Comparison of ENCODE assay signal across 8 cellular contexts in genomic region chr5:129767927-129768380, GRCh38. TPM values are rescaled to one million over a fixed set of nuclear protein-coding genes. Genes with fewer than 3 reads are reported as not detected.
DNase-seq lines count a peak whose midpoint lies in the region; ATAC-seq and TF ChIP-seq lines count a peak whose summit lies in the region.

No MANE protein-coding gene starts in this region.

- ATAC-seq in GM18517 (IDR thresholded peaks at IDR 0.05; ENCODE audit: unreplicated experiment) (peak; percentile 92), HG02970 (IDR thresholded peaks at IDR 0.05; ENCODE audit: low FRiP score, unreplicated experiment) (peak; percentile 91)

- TF ChIP-seq CTCF in AG04450 (IDR thresholded peaks at IDR 0.05; ENCODE audit: low read depth, low read length), result peak; percentile 100

- CTCF ChIA-PET in AG04450 (lab: Charles Lee), result interaction anchor here (0.6 to 6.5 kb wide), 22 partner anchors 8 to 1761 kb away, joined by 3 to 87 read pairs (median 4); no protein-coding TSS in a partner anchor

- H3K4me3 ChIP-seq in AG04450 (ENCODE audit: low read depth, low read length), result no peak overlapping the region

- POLR2A ChIA-PET in AG04450 (lab: Yijun Ruan, JAX), result no interaction called here

- H3K27ac ChIP-seq in AG04450 (ENCODE audit: low read depth, low read length), result peak overlapping the region; percentile 21

- H3K27me3 ChIP-seq in AG04450 (ENCODE audit: control insufficient read depth, insufficient read depth, low read length), result no peaks in the 10 kb centered on the region

- DNase-seq in AG04450 (ENCODE audit: low read depth, low spot score) (peak; percentile 71), NCI-H146 treated with DMSO at 0.1 percent for 48 hours (lab: John Stamatoyannopoulos, UW; ENCODE audit: unreplicated experiment) (peak; percentile 58), T follicular helper cell (ENCODE audit: low read depth) (peak; percentile 36), astrocyte of the hippocampus (ENCODE audit: low read depth, low spot score) (peak; percentile 93), hypothalamus (lab: John Stamatoyannopoulos, UW) (peak in 43 of 51 donors; percentile 1 to 90 (median 41)), smooth muscle cell of the brain vasculature (ENCODE audit: low read depth, low spot score) (peak; percentile 68)

- no peaks in the 10 kb centered on the region for H3K9me3 ChIP-seq in AG04450 (ENCODE audit: control insufficient read depth, insufficient read depth, low read length)

RNA-seq across cellular contexts. Expression of gene MINAR2, which starts 20.1 kb away (rescaled TPM):
- polyA plus RNA-seq in AG04450 (2011; rRNA removed), result not detected in 2 replicates
- not detected in 2 replicates for polyA minus RNA-seq in AG04450 (2011; rRNA and poly(A)+ RNA removed)

Comparison
In these comparisons a context has a peak if more than half of its experiments do, and no peak if none do; other contexts are left out.
1. DNase-seq: peak in every context shown above with its lines; median percentile 93 in astrocyte of the hippocampus; 71 in AG04450; 68 in smooth muscle cell of the brain vasculature; 58 in NCI-H146 treated with DMSO at 0.1 percent for 48 hours; 41 in hypothalamus; 36 in T follicular helper cell.